ENCODE assay signal across 28 cellular contexts in genomic region chr3:62962656-62963055, GRCh38.
"Had no signal": no experiment of that assay in that cellular context is flagged by ENCODE, and none has a peak within 500 bp of the region (broad histone marks: within the 10 kb centered on the region; RNA-seq: fewer than 3 reads in every experiment).

No MANE protein-coding gene starts in this region.

- FAIRE-seq: endometrium, frontal cortex, kidney, pancreas had no signal

- H3K36me3 Mint-ChIP-seq: memory B cell, natural killer cell had no signal

- H3K4me1 ChIP-seq: esophagus squamous epithelium, pancreas, right atrium auricular region, suprapubic skin, transverse colon, vagina had no signal

- H3K36me3 ChIP-seq: esophagus squamous epithelium, neutrophil, pancreas, right atrium auricular region, suprapubic skin, transverse colon, vagina had no signal

- H3K27me3 ChIP-seq: esophagus squamous epithelium, hepatocyte, neutrophil, pancreas, right atrium auricular region, suprapubic skin, transverse colon, vagina had no signal

- DNase-seq: dermis blood vessel endothelial cell; effector memory CD4-positive, alpha-beta T cell; erythroblast; esophagus squamous epithelium; kidney; natural killer cell; pancreas; stimulated activated CD4-positive, alpha-beta T cell treated with anti-CD3 and anti-CD28 coated beads, Interleukin-12 subunit alpha, Interleukin-12 subunit beta, amount 100 ng/mL, for 4 hours; stimulated activated CD4-positive, alpha-beta T cell treated with anti-CD3 and anti-CD28 coated beads, Interleukin-1b, Interleukin-23, amount 100 ng/mL, for 48 hours; stimulated activated CD4-positive, alpha-beta T cell treated with anti-CD3 and anti-CD28 coated beads, Interleukin-4, amount 100 ng/mL, for 1 hour; stimulated activated CD8-positive, alpha-beta memory T cell treated with anti-CD3 and anti-CD28 coated beads, Interleukin-4, amount 100 ng/mL, for 48 hours; stimulated activated naive CD4-positive, alpha-beta T cell; stimulated activated naive CD8-positive, alpha-beta T cell treated with anti-CD3 and anti-CD28 coated beads, Interleukin-15, amount 100 ng/mL, for 72 hours; transverse colon had no signal

- H3K4me2 ChIP-seq: hepatocyte, smooth muscle cell had no signal

- H3K4me3 ChIP-seq: coronary artery, esophagus squamous epithelium, hepatocyte, lung, pancreas, right atrium auricular region, smooth muscle cell, suprapubic skin, transverse colon, vagina had no signal

- H3K9me3 ChIP-seq: esophagus squamous epithelium, neutrophil, pancreas, suprapubic skin, transverse colon, vagina had no signal

- ATAC-seq: left lobe of liver; natural killer cell; pancreas; sciatic nerve; stimulated activated naive CD8-positive, alpha-beta T cell treated with anti-CD3 and anti-CD28 coated beads, Interleukin-15, amount 100 ng/mL, for 72 hours had no signal

- H3K27ac Mint-ChIP-seq: memory B cell; natural killer cell; progenitor cell of endocrine pancreas; stimulated activated naive CD8-positive, alpha-beta T cell treated with anti-CD3 and anti-CD28 coated beads, Interleukin-15, amount 100 ng/mL, for 72 hours had no signal

- H3K4me3 Mint-ChIP-seq: memory B cell; natural killer cell; stimulated activated naive CD8-positive, alpha-beta T cell treated with anti-CD3 and anti-CD28 coated beads, Interleukin-15, amount 100 ng/mL, for 72 hours had no signal

- H3K79me2 ChIP-seq: hepatocyte had no signal

- H3K27ac ChIP-seq: coronary artery, esophagus squamous epithelium, hepatocyte, neutrophil, pancreas, right atrium auricular region, suprapubic skin, transverse colon, vagina had no signal

- H3K27me3 Mint-ChIP-seq: progenitor cell of endocrine pancreas; stimulated activated naive CD8-positive, alpha-beta T cell treated with anti-CD3 and anti-CD28 coated beads, Interleukin-15, amount 100 ng/mL, for 72 hours had no signal

- H2AFZ ChIP-seq: hepatocyte had no signal

- H3K4me1 Mint-ChIP-seq: memory B cell; natural killer cell; stimulated activated naive CD8-positive, alpha-beta T cell treated with anti-CD3 and anti-CD28 coated beads, Interleukin-15, amount 100 ng/mL, for 72 hours had no signal
